Comparison of ENCODE assay signal across 7 cellular contexts in the genomic region with DNA sequence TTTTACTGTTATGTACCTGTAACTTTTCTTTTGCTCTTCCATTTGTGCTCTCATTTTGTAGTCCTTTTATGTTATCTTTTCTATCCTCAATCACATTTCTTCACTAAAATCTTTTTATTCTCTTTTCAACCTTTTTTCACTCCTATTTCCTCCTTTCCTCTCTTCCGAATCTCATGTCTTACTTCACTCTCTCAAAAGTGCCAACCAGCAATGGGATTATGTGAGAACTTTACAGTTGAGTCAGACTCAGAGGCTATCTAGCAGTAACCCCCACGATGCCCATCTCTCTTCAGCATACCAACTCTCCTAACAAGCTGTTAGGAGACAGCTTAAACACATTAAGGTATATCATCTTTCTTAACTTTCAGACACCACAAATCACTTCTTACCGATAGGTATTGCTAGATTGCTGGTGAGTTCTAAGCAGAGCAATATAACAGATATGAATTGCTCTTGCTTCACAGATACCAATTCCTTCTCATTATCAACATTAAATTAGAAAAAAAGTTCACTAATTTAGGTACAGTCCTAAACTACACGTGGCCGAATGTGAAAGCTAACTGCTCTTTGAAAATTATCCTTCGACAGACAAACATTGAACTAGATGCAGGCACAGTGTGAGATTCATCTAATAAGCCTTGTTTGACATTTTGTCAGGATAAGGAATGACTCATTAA. TPM values are rescaled to one million over a fixed set of nuclear protein-coding genes. Genes with fewer than 3 reads are reported as not detected.
DNase-seq lines count a peak whose midpoint lies in the region; ATAC-seq and TF ChIP-seq lines count a peak whose summit lies in the region.

No MANE protein-coding gene starts in this region.

- TF ChIP-seq CTCF in HEK293 (tag by site-specific recombination; IDR thresholded peaks at IDR 0.05) (no peak), hepatocyte (IDR thresholded peaks at IDR 0.05; ENCODE audit: poor library complexity) (no peak), sigmoid colon (IDR thresholded peaks at IDR 0.05) (no peak), OCI-LY7 (conservative IDR thresholded peaks at IDR 0.05; ENCODE audit: low read length) (no peak)

- H3K79me2 ChIP-seq in hepatocyte (no peaks in the 10 kb centered on the region), OCI-LY7 (ENCODE audit: insufficient read depth, low read depth, low read length) (no peaks in the 10 kb centered on the region)

- DNase-seq in T-cell (no peak), hepatocyte (ENCODE audit: low spot score) (no peak), sigmoid colon (no peak), OCI-LY7 (ENCODE audit: low spot score) (no peak), COR-L47 (lab: John Stamatoyannopoulos, UW) (no peak)

- peak overlapping the region; percentile 61 for H3K4me3 ChIP-seq in HEK293 (ENCODE audit: low read depth, low read length)
- peak overlapping the region; percentile 80 for H3K4me3 ChIP-seq in hepatocyte
- peak overlapping the region in 3 of 4 donors; percentile 65 to 91 (median 84) for H3K4me3 ChIP-seq in sigmoid colon
- H3K4me3 ChIP-seq in OCI-LY7 (ENCODE audit: low read depth, low read length, poor library complexity, severe bottlenecking) = no peak overlapping the region

- CTCF ChIA-PET in HEK293 (lab: Yijun Ruan, JAX) (interaction anchor here (0.6 to 2.1 kb wide), 7 partner anchors 12 to 113 kb away, joined by 3 to 14 read pairs (median 4); no protein-coding TSS in a partner anchor), T-cell (lab: Charles Lee) (interaction anchor here in 1 of 2 donors (0.6 to 2.9 kb wide), 3 partner anchors 33 to 66 kb away, joined by 3 to 15 read pairs (median 4); no protein-coding TSS in a partner anchor), OCI-LY7 (lab: Charles Lee; ENCODE audit: unreplicated experiment) (no interaction called here)

- POLR2A ChIA-PET in HEK293 (lab: Yijun Ruan, JAX) (no interaction called here), T-cell (lab: Charles Lee) (interaction anchor here (0.5 to 1.0 kb wide), 5 partner anchors 26 to 593 kb away, joined by 3 to 5 read pairs (median 3); no protein-coding TSS in a partner anchor), OCI-LY7 (lab: Charles Lee) (no interaction called here)

- TF ChIP-seq POLR2A in sigmoid colon (IDR thresholded peaks at IDR 0.05) = no peak

- H3K4me1 Mint-ChIP-seq in T-cell = peaks cover 47 to 52% (median 52%) of the 10 kb centered on the region in 3 donors

- peaks cover 0 to 1% (median 0%) of the 10 kb centered on the region in 3 donors for H3K9me3 Mint-ChIP-seq in T-cell

- H3K9me2 ChIP-seq in hepatocyte (replicated peaks; ENCODE audit: insufficient read depth) (no peaks in the 10 kb centered on the region), OCI-LY7 (ENCODE audit: insufficient read depth, low read length) (no peaks in the 10 kb centered on the region)

- no peaks in the 10 kb centered on the region for H3K27me3 Mint-ChIP-seq in T-cell

- ATAC-seq in T-cell (replicated peaks in 1 of 4) (no peak), GM18520 (IDR thresholded peaks at IDR 0.05; ENCODE audit: unreplicated experiment) (no peak)

- H3K4me2 ChIP-seq in hepatocyte (peak overlapping the region; percentile 94), OCI-LY7 (ENCODE audit: low read length) (no peak overlapping the region)

- no peak for TF ChIP-seq EP300 in sigmoid colon (IDR thresholded peaks at IDR 0.05)

- no TSS peak for BruUV-seq in OCI-LY7 (replicated peaks; lab: Mats Ljungman, UMichigan)

- intact Hi-C loops in sigmoid colon (cut with DNase I) = loop anchor here (10.0 kb wide), 2 partner anchors 142 to 268 kb away; partner anchors contain the start of genes MAN1A1 and MCM9
- intact Hi-C loops in OCI-LY7 (cut with micrococcal nuclease; ENCODE audit: unreplicated experiment) = no loop called here

- H3K36me3 ChIP-seq in HEK293 (ENCODE audit: control insufficient read depth in 2 of 2, insufficient read depth in 1 of 2, low read length in 2 of 2) = no peaks in the 10 kb centered on the region
- no peaks in the 10 kb centered on the region for H3K36me3 ChIP-seq in hepatocyte (replicated peaks; ENCODE audit: insufficient read depth, low read depth)
- no peaks in the 10 kb centered on the region for H3K36me3 ChIP-seq in sigmoid colon
- H3K36me3 ChIP-seq in OCI-LY7 (ENCODE audit: insufficient read depth, low read length) = no peaks in the 10 kb centered on the region

- H2AFZ ChIP-seq in hepatocyte (no peak overlapping the region), OCI-LY7 (ENCODE audit: low read length) (no peak overlapping the region)

- no peaks in the 10 kb centered on the region for H3K36me3 Mint-ChIP-seq in T-cell

- H3K27ac ChIP-seq in HEK293 (ENCODE audit: extremely low read depth, low read depth, low read length) (no peak overlapping the region), hepatocyte (no peak overlapping the region), sigmoid colon (peak overlapping the region; percentile 77 to 91 (median 84)), OCI-LY7 (ENCODE audit: low read depth, low read length, poor library complexity, severe bottlenecking) (no peak overlapping the region)

- H4K20me1 ChIP-seq in hepatocyte (ENCODE audit: insufficient read depth, poor library complexity, severe bottlenecking) (no peaks in the 10 kb centered on the region), OCI-LY7 (ENCODE audit: insufficient read depth, low read length) (no peaks in the 10 kb centered on the region)

- peak overlapping the region; percentile 81 to 84 for H3K27ac Mint-ChIP-seq in T-cell

- peak overlapping the region; percentile 68 to 76 (median 74) for H3K4me3 Mint-ChIP-seq in T-cell

- no peaks in the 10 kb centered on the region for H3K9me3 ChIP-seq in HEK293 (ENCODE audit: control insufficient read depth, insufficient read depth, low read depth, low read length)
- H3K9me3 ChIP-seq in hepatocyte (ENCODE audit: low read depth) = no peaks in the 10 kb centered on the region
- H3K9me3 ChIP-seq in sigmoid colon = no peaks in the 10 kb centered on the region
- no peaks in the 10 kb centered on the region for H3K9me3 ChIP-seq in OCI-LY7 (ENCODE audit: low read length)

- H3K4me1 ChIP-seq in HEK293 (ENCODE audit: control insufficient read depth, insufficient read depth, low read length) = peaks cover 17% of the 10 kb centered on the region
- no peaks in the 10 kb centered on the region for H3K4me1 ChIP-seq in hepatocyte (ENCODE audit: insufficient read depth)
- peaks cover 0 to 22% (median 11%) of the 10 kb centered on the region in 4 donors for H3K4me1 ChIP-seq in sigmoid colon
- H3K4me1 ChIP-seq in OCI-LY7 (ENCODE audit: insufficient read depth, low read length, poor library complexity, severe bottlenecking) = no peaks in the 10 kb centered on the region

- H3K27me3 ChIP-seq in hepatocyte (no peaks in the 10 kb centered on the region), sigmoid colon (no peaks in the 10 kb centered on the region)

- WGBS in hepatocyte (ENCODE audit: low lambda C conversion rate, missing lambda C conversion rate) = 57% methylated on average over 6 of the region's 6 CpGs
- 47 to 70% methylated on average over 6 of the region's 6 CpGs for WGBS in sigmoid colon, 2 donors

TF ChIP-seq in HEK293, 187 proteins besides CTCF, POLR2A, EP300 and RAD21 (continues in another document):
- TF ChIP-seq ZBTB11 (tag by site-specific recombination; conservative IDR thresholded peaks at IDR 0.05; ENCODE audit: low read depth) (no peak), ZNF366 (tag by site-specific recombination; conservative IDR thresholded peaks at IDR 0.05) (peak; percentile 63), ZNF148 (tag by site-specific recombination; IDR thresholded peaks at IDR 0.05; ENCODE audit: borderline replicate concordance) (no peak), HOXA7 (CRISPR knock-in tag; IDR thresholded peaks at IDR 0.05; ENCODE audit: borderline replicate concordance) (no peak)

RNA-seq across cellular contexts. Expression of gene FAM184A, which starts 1.4 kb away (rescaled TPM):
- total RNA-seq in T-cell (1 to 10 TPM; 3.6 to 6.4 (median 5.1) TPM), hepatocyte (7.4 and 14.1 TPM in 2 replicates), sigmoid colon (1 to 10 TPM; 3.9 to 8.7 (median 5.3) TPM), OCI-LY7 (2022) (not detected in 2 replicates)
- polyA plus RNA-seq in hepatocyte (4.8 and 5.6 TPM in 2 replicates), sigmoid colon (1 to 10 TPM in 1 of 3 donors, under 1 TPM in 2; 0.60 to 1.5 (median 0.92) TPM)
- not detected in 2 replicates for total RNA-seq in OCI-LY7 (2014; rRNA removed; shearing (Covaris generic))

Comparison
In these comparisons a context has a peak if more than half of its experiments do, and no peak if none do; other contexts are left out.
1. H3K27ac ChIP-seq: peak in sigmoid colon (4 of 4); none in HEK293 (single experiment), hepatocyte (single experiment) and OCI-LY7 (single experiment).
2. POLR2A ChIA-PET loops: an anchor here in T-cell (0.5 to 1.0 kb wide); none called in HEK293 and OCI-LY7.